1 cellular context compared by ENCODE assay signal in the genomic region with DNA sequence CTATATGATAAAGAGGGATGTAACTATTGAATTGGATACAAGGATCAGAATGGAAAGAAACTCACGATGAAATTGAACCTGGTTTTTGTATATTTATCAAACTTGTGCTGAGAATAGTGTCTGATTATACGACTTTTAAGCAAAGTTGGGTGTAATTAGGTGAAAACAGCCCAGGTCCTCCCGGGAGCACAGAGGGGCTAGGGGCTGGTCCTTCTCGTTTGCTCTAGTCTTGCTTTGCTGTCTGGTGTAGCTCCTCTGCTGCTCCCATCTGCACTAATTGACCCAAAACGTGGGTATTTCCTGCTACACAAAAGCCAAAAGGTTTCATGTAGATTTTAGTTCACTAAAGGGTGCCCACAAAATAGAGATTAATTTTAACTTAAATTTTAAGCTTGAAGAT.
TF ChIP-seq lines count a peak whose summit lies in the region.

No MANE protein-coding gene starts in this region.

TF ChIP-seq in endothelial cell of umbilical vein, 7 proteins besides CTCF, POLR2A, EP300 and RAD21 (continued from another document):
- TF ChIP-seq MAX (IDR thresholded peaks at IDR 0.05; ENCODE audit: insufficient read depth, insufficient read length), result no peak
- no peak for TF ChIP-seq JUN (IDR thresholded peaks at IDR 0.05; ENCODE audit: borderline replicate concordance, insufficient read depth, insufficient read length, low read depth)
- no peak for TF ChIP-seq FOS (IDR thresholded peaks at IDR 0.05; ENCODE audit: borderline replicate concordance, insufficient read depth, low read length)
- TF ChIP-seq EZH2 (IDR thresholded peaks at IDR 0.05; ENCODE audit: borderline replicate concordance, low read depth, low read length, severe bottlenecking), result no peak
TF ChIP-seq in endothelial cell of umbilical vein: peak in this region for 0.
